ENCODE assay signal across 11 cellular contexts in genomic region chr16:16143038-16143763, GRCh38.
DNase-seq lines count a peak whose midpoint lies in the region; ATAC-seq and TF ChIP-seq lines count a peak whose summit lies in the region.
"Had no signal": no experiment of that assay in that cellular context is flagged by ENCODE, and none has a peak within 500 bp of the region (broad histone marks: within the 10 kb centered on the region; RNA-seq: fewer than 3 reads in every experiment).

No MANE protein-coding gene starts in this region.

- DNase-seq in AML-193 (lab: John Stamatoyannopoulos, UW) (peak; percentile 49 to 50), RKO (ENCODE audit: low spot score) (peak; percentile 51), germinal center (ENCODE audit: low spot score) (peak; percentile 60), SK-N-DZ (ENCODE audit: low spot score) (no peak)
- DNase-seq: psoas muscle, SHP77 treated with DMSO at 0.1 percent for 48 hours, upper lobe of left lung had no signal

- peak; percentile 51; the same call in 1 of the 2 replicates for TF ChIP-seq CTCF in GM12874 (IDR thresholded peaks at IDR 0.05; ENCODE audit: insufficient read depth, low read depth, low read length)

- ATAC-seq in GM18909 (IDR thresholded peaks at IDR 0.05; ENCODE audit: poor library complexity, unreplicated experiment) (no peak), HG03135 (IDR thresholded peaks at IDR 0.05; ENCODE audit: unreplicated experiment) (no peak), GM21737 (IDR thresholded peaks at IDR 0.05; ENCODE audit: unreplicated experiment) (no peak)
